In the genomic region with DNA sequence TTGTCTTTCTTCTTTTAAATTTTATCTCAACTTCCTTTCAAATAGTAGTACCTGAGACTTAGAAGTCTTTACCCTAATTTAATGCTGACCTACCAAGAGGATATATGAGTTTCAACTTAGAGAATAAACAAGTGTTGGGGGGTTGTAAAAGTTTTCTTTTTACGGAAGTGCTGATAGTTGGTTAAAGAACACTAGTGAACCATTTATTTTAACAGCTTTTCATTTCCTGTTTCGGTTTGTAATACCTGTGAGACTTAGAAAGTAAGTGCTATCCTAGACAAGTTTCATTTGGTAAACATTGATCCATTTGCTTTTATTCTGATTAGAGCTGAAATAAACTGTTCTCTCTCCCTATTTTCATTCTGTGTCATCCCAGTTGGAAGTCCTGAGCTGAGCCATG, we compare ENCODE assay signal across 2 cellular contexts.
A peak's percentile ranks its signal among the peaks of the same experiment; 100 is the strongest.
TF ChIP-seq lines count a peak whose summit lies in the region.

No MANE protein-coding gene starts in this region.

TF ChIP-seq in GM12878, 131 proteins besides CTCF, POLR2A, EP300 and RAD21 (continued from another document):
- TF ChIP-seq, protein P1, sequence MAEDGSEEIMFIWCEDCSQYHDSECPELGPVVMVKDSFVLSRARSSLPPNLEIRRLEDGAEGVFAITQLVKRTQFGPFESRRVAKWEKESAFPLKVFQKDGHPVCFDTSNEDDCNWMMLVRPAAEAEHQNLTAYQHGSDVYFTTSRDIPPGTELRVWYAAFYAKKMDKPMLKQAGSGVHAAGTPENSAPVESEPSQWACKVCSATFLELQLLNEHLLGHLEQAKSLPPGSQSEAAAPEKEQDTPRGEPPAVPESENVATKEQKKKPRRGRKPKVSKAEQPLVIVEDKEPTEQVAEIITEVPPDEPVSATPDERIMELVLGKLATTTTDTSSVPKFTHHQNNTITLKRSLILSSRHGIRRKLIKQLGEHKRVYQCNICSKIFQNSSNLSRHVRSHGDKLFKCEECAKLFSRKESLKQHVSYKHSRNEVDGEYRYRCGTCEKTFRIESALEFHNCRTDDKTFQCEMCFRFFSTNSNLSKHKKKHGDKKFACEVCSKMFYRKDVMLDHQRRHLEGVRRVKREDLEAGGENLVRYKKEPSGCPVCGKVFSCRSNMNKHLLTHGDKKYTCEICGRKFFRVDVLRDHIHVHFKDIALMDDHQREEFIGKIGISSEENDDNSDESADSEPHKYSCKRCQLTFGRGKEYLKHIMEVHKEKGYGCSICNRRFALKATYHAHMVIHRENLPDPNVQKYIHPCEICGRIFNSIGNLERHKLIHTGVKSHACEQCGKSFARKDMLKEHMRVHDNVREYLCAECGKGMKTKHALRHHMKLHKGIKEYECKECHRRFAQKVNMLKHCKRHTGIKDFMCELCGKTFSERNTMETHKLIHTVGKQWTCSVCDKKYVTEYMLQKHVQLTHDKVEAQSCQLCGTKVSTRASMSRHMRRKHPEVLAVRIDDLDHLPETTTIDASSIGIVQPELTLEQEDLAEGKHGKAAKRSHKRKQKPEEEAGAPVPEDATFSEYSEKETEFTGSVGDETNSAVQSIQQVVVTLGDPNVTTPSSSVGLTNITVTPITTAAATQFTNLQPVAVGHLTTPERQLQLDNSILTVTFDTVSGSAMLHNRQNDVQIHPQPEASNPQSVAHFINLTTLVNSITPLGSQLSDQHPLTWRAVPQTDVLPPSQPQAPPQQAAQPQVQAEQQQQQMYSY (CRISPR knock-in tag; IDR thresholded peaks at IDR 0.05) = no peak
- 0 out of 2 replicates have a peak, but pooled peaks have one; percentile 24 for TF ChIP-seq ATF7 (IDR thresholded peaks at IDR 0.05; ENCODE audit: low read depth)

TF ChIP-seq in SK-N-SH treated with all-trans-retinoic acid at 6 μM for 48 hours, 23 proteins besides CTCF, POLR2A, EP300 and RAD21 (continued from another document):
- no peak for TF ChIP-seq PPARA (CRISPR knock-in tag; IDR thresholded peaks at IDR 0.05; ENCODE audit: borderline replicate concordance)
